10 cellular contexts compared by ENCODE assay signal in the genomic region with DNA sequence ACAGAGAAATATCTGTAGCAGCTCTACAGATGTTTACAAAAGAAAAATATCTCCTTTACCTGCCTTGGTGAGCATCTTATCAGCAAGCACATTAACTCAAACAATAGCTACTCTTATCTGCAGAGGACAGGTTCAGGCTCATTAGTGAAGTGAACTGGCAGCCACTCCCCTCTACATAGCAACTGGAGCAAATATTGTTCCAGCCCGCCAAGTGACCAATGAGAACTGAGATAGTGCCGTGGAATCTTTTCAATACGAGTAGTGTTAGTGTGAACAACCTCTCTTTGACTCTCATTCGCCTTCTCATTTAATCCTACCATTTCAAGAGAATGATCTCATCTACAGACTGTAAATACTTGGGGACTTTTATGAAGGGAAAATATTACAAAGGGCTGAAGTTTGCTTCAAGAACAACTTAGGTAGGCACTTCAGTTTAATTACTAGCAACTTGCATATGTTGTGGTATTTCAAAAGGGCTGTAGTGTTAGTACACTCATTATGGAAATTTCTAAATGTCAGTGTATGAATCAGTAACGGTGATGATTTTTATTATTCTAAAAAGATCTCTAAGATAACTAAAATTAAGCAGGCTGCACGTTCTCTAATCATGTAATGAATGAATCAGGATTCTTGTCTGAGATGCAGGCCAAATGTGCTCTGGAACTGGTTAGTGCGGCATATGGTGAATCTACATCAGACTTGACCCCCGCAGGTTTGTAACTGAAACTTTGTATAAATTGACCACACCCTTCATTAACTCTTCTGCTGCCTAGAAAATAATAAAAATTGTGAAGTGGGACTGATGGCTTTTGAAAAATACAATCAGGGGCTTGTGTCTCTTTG.
DNase-seq lines count a peak whose midpoint lies in the region; ATAC-seq, FAIRE-seq and TF ChIP-seq lines count a peak whose summit lies in the region.
"Had no signal": no experiment of that assay in that cellular context is flagged by ENCODE, and none has a peak within 500 bp of the region (broad histone marks: within the 10 kb centered on the region; RNA-seq: fewer than 3 reads in every experiment).

No MANE protein-coding gene starts in this region.

- no peak overlapping the region for H3K27ac Mint-ChIP-seq in T-helper 17 cell
- H3K27ac Mint-ChIP-seq: activated T-helper 2 cell treated with anti-CD3 and anti-CD28 coated beads, Interferon-gamma antibody, Interleukin-2, Interleukin-4, amounts not matched to agents 10 μg/mL and 5 μg/mL and 100 μg/mL, durations not matched to agents 14 hours and 24 hours and 36 hours had no signal

- intact Hi-C loops in pancreas (cut with DNase I): loop anchor here in 1 of 3 donors (5.0 kb wide), 1 partner anchor 207 kb away; no protein-coding TSS in a partner anchor

- H3K36me3 Mint-ChIP-seq in T-helper 17 cell (ENCODE audit: low read depth): peaks cover 4% of the 10 kb centered on the region

- H3K27ac ChIP-seq in pancreas: no peak overlapping the region

- DNase-seq in G401 (ENCODE audit: low spot score) (peak; percentile 27), NCI-H2196 treated with DMSO at 0.1 percent for 48 hours (lab: John Stamatoyannopoulos, UW; ENCODE audit: unreplicated experiment) (peak; percentile 31), choroid plexus epithelial cell (ENCODE audit: low read depth) (peak; percentile 68), pancreas (peak in 3 of 6 donors; percentile 29 to 43 (median 31)), SIG-M5 treated with dmso at 0.1 percent for 504 hours (lab: John Stamatoyannopoulos, UW; ENCODE audit: unreplicated experiment) (no peak), T-helper 17 cell (no peak), NCI-H2081 treated with DMSO at 0.1 percent for 48 hours (lab: John Stamatoyannopoulos, UW) (no peak)
- DNase-seq: NCI-H1694 had no signal

- H3K27me3 Mint-ChIP-seq in T-helper 17 cell: peaks cover 23% of the 10 kb centered on the region

- no peak overlapping the region for H3K4me3 ChIP-seq in choroid plexus epithelial cell (ENCODE audit: low read depth, low read length)
- H3K4me3 ChIP-seq in pancreas: no peak overlapping the region

- H3K9me3 ChIP-seq in pancreas: peaks cover 0 to 3% (median 0%) of the 10 kb centered on the region in 4 donors
- no peaks in the 10 kb centered on the region for H3K9me3 ChIP-seq in T-helper 17 cell (ENCODE audit: control insufficient read depth, low read length, poor library complexity, severe bottlenecking)

- WGBS in pancreas, 2 donors: 20 to 25% methylated on average over 8 of the region's 8 CpGs

- FAIRE-seq in pancreas (lab: Jason Lieb, UNC): peak; percentile 95

- peak; percentile 87 to 98 (median 96) for ATAC-seq in pancreas
- ATAC-seq in HG02798 (IDR thresholded peaks at IDR 0.05; ENCODE audit: poor library complexity, unreplicated experiment): no peak
- ATAC-seq in T-helper 17 cell: no peak

- peaks cover 3% of the 10 kb centered on the region for H3K4me1 Mint-ChIP-seq in T-helper 17 cell

- peaks cover 0 to 2% (median 0%) of the 10 kb centered on the region in 3 donors for H3K4me1 ChIP-seq in pancreas

- TF ChIP-seq CTCF in choroid plexus epithelial cell (conservative IDR thresholded peaks at IDR 0.05; ENCODE audit: low read depth, low read length): no peak
- no peak for TF ChIP-seq CTCF in pancreas (IDR thresholded peaks at IDR 0.05)

- peaks cover 0 to 4% (median 0%) of the 10 kb centered on the region in 4 donors for H3K27me3 ChIP-seq in pancreas

- no peaks in the 10 kb centered on the region for H3K36me3 ChIP-seq in pancreas

- no peak overlapping the region for H3K4me3 Mint-ChIP-seq in T-helper 17 cell

- in situ Hi-C loops in G401 (cut with HindIII; ENCODE audit: low sequenced_read_pairs): no loop called here

Comparison
In these comparisons a context has a peak if more than half of its experiments do, and no peak if none do; other contexts are left out.
1. DNase-seq: peak in G401 (single experiment), NCI-H2196 treated with DMSO at 0.1 percent for 48 hours (single experiment) and choroid plexus epithelial cell (single experiment); none in SIG-M5 treated with dmso at 0.1 percent for 504 hours (single experiment), T-helper 17 cell (0 of 3) and NCI-H2081 treated with DMSO at 0.1 percent for 48 hours (single experiment).
2. ATAC-seq: peak in pancreas (4 of 4); none in HG02798 (single experiment) and T-helper 17 cell (single experiment).